ENCODE assay signal across 20 cellular contexts in the genomic region with DNA sequence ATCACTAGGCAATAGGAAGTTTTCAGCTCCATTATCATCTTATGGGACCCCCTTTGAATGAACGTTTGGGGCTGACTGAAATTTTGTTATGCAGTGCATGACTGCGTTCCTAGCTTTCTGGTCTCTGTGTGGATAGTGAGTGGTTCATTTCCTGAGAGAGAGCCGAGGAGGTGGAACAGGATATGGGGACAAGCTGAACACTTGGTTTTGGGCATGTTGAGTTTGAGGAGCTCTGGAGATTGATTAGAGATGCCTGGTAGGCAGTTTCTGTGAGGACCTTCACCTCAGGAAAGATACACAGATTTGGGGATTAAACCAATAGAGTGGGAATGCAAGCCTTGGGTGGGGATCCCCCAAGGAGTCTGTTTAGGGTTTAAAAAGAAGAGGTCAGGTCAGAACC. TPM values are rescaled to one million over a fixed set of nuclear protein-coding genes. Genes with fewer than 3 reads are reported as not detected.
DNase-seq lines count a peak whose midpoint lies in the region; ATAC-seq and TF ChIP-seq lines count a peak whose summit lies in the region.
"Had no signal": no experiment of that assay in that cellular context is flagged by ENCODE, and none has a peak within 500 bp of the region (broad histone marks: within the 10 kb centered on the region; RNA-seq: fewer than 3 reads in every experiment).

No MANE protein-coding gene starts in this region.

- TF ChIP-seq CTCF in endodermal cell (conservative IDR thresholded peaks at IDR 0.05) (no peak), osteoblast (IDR thresholded peaks at IDR 0.05; ENCODE audit: extremely low read depth, low read depth, low read length) (no peak), tibial nerve (IDR thresholded peaks at IDR 0.05) (no peak)

- peaks cover 6% of the 10 kb centered on the region for H3K4me1 Mint-ChIP-seq in T-helper 2 cell treated with Interferon-gamma antibody and Interleukin-4, amounts not matched to agents 5 μg/mL and 100 μg/mL, for 36 hours (ENCODE audit: low read depth)
- peaks cover 6% of the 10 kb centered on the region for H3K4me1 Mint-ChIP-seq in endodermal cell
- H3K4me1 Mint-ChIP-seq: CD14-positive monocyte had no signal

- no peaks in the 10 kb centered on the region for H3K27me3 ChIP-seq in endodermal cell (ENCODE audit: control insufficient read depth, insufficient read depth, low read length, poor library complexity, severe bottlenecking)
- H3K27me3 ChIP-seq in osteoblast (ENCODE audit: insufficient read depth, low read length) = no peaks in the 10 kb centered on the region
- no peaks in the 10 kb centered on the region for H3K27me3 ChIP-seq in tibial nerve

- no peak overlapping the region for H3K4me2 ChIP-seq in osteoblast (ENCODE audit: insufficient read depth, low read length)
- H3K4me2 ChIP-seq: A549 had no signal

- H2AFZ ChIP-seq in osteoblast (ENCODE audit: low read length) = no peak overlapping the region
- H2AFZ ChIP-seq: GM23248 had no signal

- H3K9me3 ChIP-seq in endodermal cell (ENCODE audit: control insufficient read depth, low read length) (peaks cover 19% of the 10 kb centered on the region), osteoblast (ENCODE audit: low read depth, low read length) (no peaks in the 10 kb centered on the region), tibial nerve (peaks cover 0 to 12% (median 0%) of the 10 kb centered on the region in 4 donors)

- H3K36me3 ChIP-seq in endodermal cell (ENCODE audit: control insufficient read depth, insufficient read depth, low read length) = peaks cover 35% of the 10 kb centered on the region
- H3K36me3 ChIP-seq in osteoblast (ENCODE audit: insufficient read depth, low read length) = peaks cover 13% of the 10 kb centered on the region
- peaks cover 0 to 7% (median 0%) of the 10 kb centered on the region in 3 donors for H3K36me3 ChIP-seq in tibial nerve

- no peak overlapping the region for H3K27ac ChIP-seq in endodermal cell (ENCODE audit: low read depth, low read length)
- H3K27ac ChIP-seq in osteoblast (ENCODE audit: low read depth, low read length) = no peak overlapping the region
- no peak overlapping the region for H3K27ac ChIP-seq in tibial nerve
- H3K27ac ChIP-seq: 22Rv1, A549, GM23248, HL-60 had no signal

- no peaks in the 10 kb centered on the region for H3K36me3 Mint-ChIP-seq in T-helper 2 cell treated with Interferon-gamma antibody and Interleukin-4, amounts not matched to agents 5 μg/mL and 100 μg/mL, for 36 hours (ENCODE audit: low read depth)
- peaks cover 45% of the 10 kb centered on the region for H3K36me3 Mint-ChIP-seq in endodermal cell (ENCODE audit: low read depth)
- H3K36me3 Mint-ChIP-seq: CD14-positive monocyte; CD4-positive, alpha-beta memory T cell had no signal

- no peak for DNase-seq in T-helper 2 cell treated with Interferon-gamma antibody and Interleukin-4, amounts not matched to agents 5 μg/mL and 100 μg/mL, for 36 hours (ENCODE audit: low spot score)
- no peak for DNase-seq in T-helper 2 cell
- no peak for DNase-seq in endodermal cell
- DNase-seq in osteoblast (ENCODE audit: insufficient read length, low spot score, missing footprints) = peak; percentile 21
- no peak for DNase-seq in stimulated activated naive CD4-positive, alpha-beta T cell (lab: John Stamatoyannopoulos, UW)
- DNase-seq in tibial nerve (ENCODE audit: low spot score in 2 of 2) = no peak
- DNase-seq: AML-193; CD4-positive, alpha-beta memory T cell; DMS153; DMS79; GDM1; GM23248; H9 had no signal

- H4K20me1 ChIP-seq in osteoblast (ENCODE audit: insufficient read depth, low read length) = peaks cover 12% of the 10 kb centered on the region

- peaks cover 37% of the 10 kb centered on the region for H3K79me2 ChIP-seq in osteoblast (ENCODE audit: insufficient read depth, low read length)

- H3K27ac Mint-ChIP-seq in T-helper 2 cell treated with Interferon-gamma antibody and Interleukin-4, amounts not matched to agents 5 μg/mL and 100 μg/mL, for 36 hours = peak overlapping the region; percentile 43
- H3K27ac Mint-ChIP-seq in endodermal cell = peak overlapping the region; percentile 4
- H3K27ac Mint-ChIP-seq: CD14-positive monocyte; CD4-positive, alpha-beta memory T cell had no signal

- H3K9me3 Mint-ChIP-seq in T-helper 2 cell treated with Interferon-gamma antibody and Interleukin-4, amounts not matched to agents 5 μg/mL and 100 μg/mL, for 36 hours = no peaks in the 10 kb centered on the region
- H3K9me3 Mint-ChIP-seq in endodermal cell = peaks cover 35% of the 10 kb centered on the region

- no peak for TF ChIP-seq POLR2A in tibial nerve (IDR thresholded peaks at IDR 0.05)

- H3K4me3 ChIP-seq in endodermal cell (ENCODE audit: low read length) (no peak overlapping the region), osteoblast (ENCODE audit: insufficient read depth, low read length) (no peak overlapping the region), tibial nerve (no peak overlapping the region)
- H3K4me3 ChIP-seq: A549, GM23248, K562 had no signal

- H3K4me1 ChIP-seq in endodermal cell (ENCODE audit: control insufficient read depth, insufficient read depth, low read length) = no peaks in the 10 kb centered on the region
- no peaks in the 10 kb centered on the region for H3K4me1 ChIP-seq in osteoblast (ENCODE audit: insufficient read depth, low read length)
- H3K4me1 ChIP-seq in tibial nerve = no peaks in the 10 kb centered on the region
- H3K4me1 ChIP-seq: A549 had no signal

- no peak overlapping the region for H3K9ac ChIP-seq in endodermal cell (ENCODE audit: extremely low read depth, low read length, poor library complexity, severe bottlenecking)
- H3K9ac ChIP-seq: GM23248 had no signal

- H3K4me3 Mint-ChIP-seq in T-helper 2 cell treated with Interferon-gamma antibody and Interleukin-4, amounts not matched to agents 5 μg/mL and 100 μg/mL, for 36 hours = no peak overlapping the region
- H3K4me3 Mint-ChIP-seq in endodermal cell = no peak overlapping the region
- H3K4me3 Mint-ChIP-seq: CD14-positive monocyte; CD4-positive, alpha-beta memory T cell; H9 had no signal

- TF ChIP-seq EP300 in tibial nerve (IDR thresholded peaks at IDR 0.05) = no peak

- H3K27me3 Mint-ChIP-seq in T-helper 2 cell treated with Interferon-gamma antibody and Interleukin-4, amounts not matched to agents 5 μg/mL and 100 μg/mL, for 36 hours (ENCODE audit: low read depth) = no peaks in the 10 kb centered on the region
- H3K27me3 Mint-ChIP-seq in endodermal cell (ENCODE audit: insufficient read depth) = no peaks in the 10 kb centered on the region

- ATAC-seq in GM21529 (IDR thresholded peaks at IDR 0.05; ENCODE audit: unreplicated experiment) = no peak
- no peak for ATAC-seq in HG03139 (IDR thresholded peaks at IDR 0.05; ENCODE audit: unreplicated experiment)
- ATAC-seq: A549, K562 had no signal

- WGBS in endodermal cell (ENCODE audit: insufficient coverage in 1 of 2, insufficient read length in 1 of 2), 2 experiments = 79 to 96% methylated on average over 3 of the region's 3 CpGs
- 71 to 90% methylated on average over 3 of the region's 3 CpGs for WGBS in tibial nerve, 2 donors

RNA-seq across cellular contexts. Expression of a gene that starts 27.7 kb away (rescaled TPM):
- 10 to 100 TPM; 35.7 to 82.5 TPM for total RNA-seq in endodermal cell
- polyA plus RNA-seq in endodermal cell (2013, experiment 1 of 2) = 18.6 TPM
- polyA plus RNA-seq in endodermal cell (2013, experiment 2 of 2) = 17.4 TPM
- 15.2 and 16.2 TPM in 2 replicates for total RNA-seq in osteoblast
- 10 to 100 TPM; 17.2 to 34.2 (median 23.5) TPM for total RNA-seq in tibial nerve
- total RNA-seq: CD4-positive, alpha-beta memory T cell had no signal
- polyA plus RNA-seq: CD14-positive monocyte; CD4-positive, alpha-beta memory T cell had no signal
